ENCODE assay signal across 21 cellular contexts in the genomic region with DNA sequence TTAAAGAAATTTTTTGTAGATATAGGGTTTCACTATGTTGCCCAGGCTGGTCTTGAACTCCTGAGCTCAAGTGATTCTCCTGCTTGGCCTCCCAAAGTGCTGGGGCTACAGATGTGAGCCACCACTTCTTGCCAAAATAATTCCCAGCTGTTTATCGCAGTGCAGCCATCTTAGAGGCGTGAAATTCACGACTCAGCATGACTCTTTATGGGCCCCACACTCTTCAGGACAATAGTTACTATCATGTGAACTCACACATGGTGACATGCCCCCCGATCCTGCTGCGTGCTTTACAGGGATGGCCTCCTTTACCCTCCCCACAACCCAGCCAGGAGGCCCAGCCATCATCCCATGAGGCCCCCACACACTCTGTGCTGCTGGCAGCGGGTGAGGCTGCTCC. TPM values are rescaled to one million over a fixed set of nuclear protein-coding genes. Genes with fewer than 3 reads are reported as not detected.
DNase-seq lines count a peak whose midpoint lies in the region; ATAC-seq lines count a peak whose summit lies in the region.
"Had no signal": no experiment of that assay in that cellular context is flagged by ENCODE, and none has a peak within 500 bp of the region (broad histone marks: within the 10 kb centered on the region; RNA-seq: fewer than 3 reads in every experiment).

No MANE protein-coding gene starts in this region.

- peaks cover 2 to 4% of the 10 kb centered on the region in 2 experiments for H3K4me1 ChIP-seq in trophoblast cell (ENCODE audit: control insufficient read depth in 1 of 2, insufficient read depth in 2 of 2, low read length in 2 of 2)

- H3K9ac ChIP-seq in trophoblast cell (ENCODE audit: low read length), result no peak overlapping the region
- H3K9ac ChIP-seq: KMS-11 had no signal

- no peak for DNase-seq in activated T-cell treated with anti-CD3 and anti-CD28 coated beads, Interleukin-2, amount 50 U/mL, for 24 hours
- DNase-seq in activated T-cell treated with anti-CD3 and anti-CD28 coated beads, Interleukin-2, amount 50 U/mL, for 1 hour, result no peak
- no peak for DNase-seq in trophoblast cell
- DNase-seq in NCI-H2196 treated with DMSO at 0.1 percent for 48 hours (lab: John Stamatoyannopoulos, UW; ENCODE audit: unreplicated experiment), result no peak
- DNase-seq: activated gamma-delta T cell treated with Interleukin-2 at 50 U/mL for 16 hours; CD4-positive, CD25-positive, alpha-beta regulatory T cell; DMS79 treated with DMSO at 0.1 percent for 48 hours; foreskin melanocyte; left colon; NCI-H1092 treated with DMSO at 0.1 percent for 48 hours; NCI-H2107; NCI-H524 treated with DMSO at 0.1 percent for 48 hours; T-helper 1 cell; upper lobe of right lung had no signal

- no peak overlapping the region for H3K4me3 Mint-ChIP-seq in activated T-cell treated with anti-CD3 and anti-CD28 coated beads, Interleukin-2, amount 50 U/mL, for 24 hours
- no peak overlapping the region for H3K4me3 Mint-ChIP-seq in activated naive CD8-positive, alpha-beta T cell
- H3K4me3 Mint-ChIP-seq: stimulated activated naive CD8-positive, alpha-beta T cell treated with anti-CD3 and anti-CD28 coated beads, Interleukin-15, Interleukin-2, amounts not matched to agents 100 ng/mL and 50 ng/mL, for 24 hours had no signal

- H3K14ac ChIP-seq in trophoblast cell (ENCODE audit: low read length), result no peak overlapping the region

- H4K12ac ChIP-seq in trophoblast cell (ENCODE audit: low read depth, low read length), result no peak overlapping the region

- H2BK12ac ChIP-seq in trophoblast cell (ENCODE audit: low read length), result no peak overlapping the region

- H4K91ac ChIP-seq in trophoblast cell (ENCODE audit: low read depth, low read length), result no peak overlapping the region

- no peak overlapping the region for H3K23ac ChIP-seq in trophoblast cell (ENCODE audit: low read length)

- H3K79me1 ChIP-seq in trophoblast cell (ENCODE audit: low read length), result peaks cover 8% of the 10 kb centered on the region

- no CpG with 5 or more reads among the region's 6 CpGs for WGBS in trophoblast cell (ENCODE audit: extremely low coverage, insufficient coverage, insufficient read length)

- peak overlapping the region; percentile 69 for H3K27ac Mint-ChIP-seq in activated T-cell treated with anti-CD3 and anti-CD28 coated beads, Interleukin-2, amount 50 U/mL, for 24 hours
- peak overlapping the region; percentile 54 for H3K27ac Mint-ChIP-seq in activated naive CD8-positive, alpha-beta T cell
- H3K27ac Mint-ChIP-seq: stimulated activated naive CD8-positive, alpha-beta T cell treated with anti-CD3 and anti-CD28 coated beads, Interleukin-15, Interleukin-2, amounts not matched to agents 100 ng/mL and 50 ng/mL, for 24 hours had no signal

- H2AK5ac ChIP-seq in trophoblast cell (ENCODE audit: low read length), result no peak overlapping the region

- H3K27me3 Mint-ChIP-seq in activated T-cell treated with anti-CD3 and anti-CD28 coated beads, Interleukin-2, amount 50 U/mL, for 24 hours, result no peaks in the 10 kb centered on the region
- H3K27me3 Mint-ChIP-seq in activated naive CD8-positive, alpha-beta T cell, result no peaks in the 10 kb centered on the region
- H3K27me3 Mint-ChIP-seq: stimulated activated naive CD8-positive, alpha-beta T cell treated with anti-CD3 and anti-CD28 coated beads, Interleukin-15, Interleukin-2, amounts not matched to agents 100 ng/mL and 50 ng/mL, for 24 hours had no signal

- no peak overlapping the region for H3K18ac ChIP-seq in trophoblast cell (ENCODE audit: low read length)

- H3K27ac ChIP-seq in trophoblast cell (ENCODE audit: low read depth, low read length), result no peak overlapping the region
- H3K27ac ChIP-seq: coronary artery, KMS-11, right atrium auricular region, upper lobe of right lung had no signal

- no peak overlapping the region for H2BK120ac ChIP-seq in trophoblast cell (ENCODE audit: insufficient read depth, low read length, poor library complexity)

- ATAC-seq in GM21576 (IDR thresholded peaks at IDR 0.05; ENCODE audit: unreplicated experiment), result no peak
- ATAC-seq: left colon, Right ventricle myocardium inferior, upper lobe of right lung had no signal

- peaks cover 8% of the 10 kb centered on the region for H3K79me2 ChIP-seq in trophoblast cell (ENCODE audit: control insufficient read depth, insufficient read depth, low read length, poor library complexity)

- no peaks in the 10 kb centered on the region for H3K9me3 Mint-ChIP-seq in activated T-cell treated with anti-CD3 and anti-CD28 coated beads, Interleukin-2, amount 50 U/mL, for 24 hours
- H3K9me3 Mint-ChIP-seq in activated naive CD8-positive, alpha-beta T cell (ENCODE audit: low read depth), result no peaks in the 10 kb centered on the region
- H3K9me3 Mint-ChIP-seq: stimulated activated naive CD8-positive, alpha-beta T cell treated with anti-CD3 and anti-CD28 coated beads, Interleukin-15, Interleukin-2, amounts not matched to agents 100 ng/mL and 50 ng/mL, for 24 hours had no signal

- H3K4me2 ChIP-seq in trophoblast cell (ENCODE audit: low read length), result no peak overlapping the region
- H3K4me2 ChIP-seq: KMS-11 had no signal

- H2AFZ ChIP-seq in trophoblast cell (ENCODE audit: insufficient read depth, low read length, poor library complexity), result no peak overlapping the region

- H4K8ac ChIP-seq in trophoblast cell (ENCODE audit: low read depth, low read length), result no peak overlapping the region

- no peaks in the 10 kb centered on the region for H3K27me3 ChIP-seq in trophoblast cell (ENCODE audit: insufficient read depth, low read length)
- H3K27me3 ChIP-seq: right atrium auricular region, upper lobe of right lung had no signal

- peaks cover 49 to 54% of the 10 kb centered on the region in 2 experiments for H3K36me3 ChIP-seq in trophoblast cell (ENCODE audit: control insufficient read depth in 1 of 2, insufficient read depth in 2 of 2, low read length in 2 of 2)

- peaks cover 34% of the 10 kb centered on the region for H3K4me1 Mint-ChIP-seq in activated T-cell treated with anti-CD3 and anti-CD28 coated beads, Interleukin-2, amount 50 U/mL, for 24 hours (ENCODE audit: low read depth)
- H3K4me1 Mint-ChIP-seq in activated naive CD8-positive, alpha-beta T cell (ENCODE audit: low read depth), result peaks cover 30% of the 10 kb centered on the region

- peaks cover 78% of the 10 kb centered on the region for H3K36me3 Mint-ChIP-seq in activated T-cell treated with anti-CD3 and anti-CD28 coated beads, Interleukin-2, amount 50 U/mL, for 24 hours (ENCODE audit: low read depth)
- H3K36me3 Mint-ChIP-seq in activated naive CD8-positive, alpha-beta T cell, result no peaks in the 10 kb centered on the region

- H3K9me3 ChIP-seq in trophoblast cell (ENCODE audit: insufficient read depth, low read depth, low read length), result no peaks in the 10 kb centered on the region
- H3K9me3 ChIP-seq: right atrium auricular region, upper lobe of right lung had no signal

- no peak overlapping the region for H3K4me3 ChIP-seq in trophoblast cell (ENCODE audit: low read depth, low read length)
- H3K4me3 ChIP-seq: coronary artery, right atrium auricular region, upper lobe of right lung had no signal

- H2BK5ac ChIP-seq in trophoblast cell (ENCODE audit: low read depth, low read length, poor library complexity), result no peak overlapping the region

- H3K4ac ChIP-seq in trophoblast cell (ENCODE audit: low read depth, low read length), result peak overlapping the region; percentile 61

RNA-seq across cellular contexts. Expression of a gene that starts 4.6 kb away (rescaled TPM):
- polyA plus RNA-seq in trophoblast cell (2013), result 8.3 and 8.4 TPM in 2 replicates

RNA-seq across cellular contexts. Expression of a gene that starts 12.2 kb away (rescaled TPM):
- 0.01 TPM in 1 of 2 replicates, not detected in the other for polyA plus RNA-seq in trophoblast cell (2013)
- polyA plus RNA-seq: CD4-positive, CD25-positive, alpha-beta regulatory T cell had no signal

RNA-seq across cellular contexts. Expression of a gene that starts 16.3 kb away (rescaled TPM):
- polyA plus RNA-seq in trophoblast cell (2013), result 1.0 and 1.4 TPM in 2 replicates
